Comparison of ENCODE assay signal across 23 cellular contexts in the genomic region with DNA sequence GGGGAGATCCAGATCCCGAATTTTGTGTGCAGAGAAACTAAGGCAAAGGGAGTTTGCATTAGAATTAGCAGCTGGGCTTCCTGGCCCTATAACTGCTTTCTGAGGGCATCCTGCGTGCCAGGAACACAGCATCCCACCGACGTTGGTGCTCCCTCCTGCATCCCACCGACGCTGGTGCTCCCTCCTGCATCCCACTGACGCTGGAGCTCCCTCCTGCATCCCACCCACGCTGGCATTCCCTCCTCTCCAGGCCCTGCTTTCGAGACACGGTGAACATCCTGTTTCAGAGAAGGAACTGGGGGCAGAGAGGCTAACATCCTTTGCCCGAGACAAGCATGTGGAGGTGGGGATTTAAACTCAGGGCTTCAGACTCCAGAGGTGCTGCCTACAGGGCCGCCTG. TPM values are rescaled to one million over a fixed set of nuclear protein-coding genes. Genes with fewer than 3 reads are reported as not detected.
DNase-seq lines count a peak whose midpoint lies in the region; ATAC-seq, FAIRE-seq and TF ChIP-seq lines count a peak whose summit lies in the region.
"Had no signal": no experiment of that assay in that cellular context is flagged by ENCODE, and none has a peak within 500 bp of the region (broad histone marks: within the 10 kb centered on the region; RNA-seq: fewer than 3 reads in every experiment).

No MANE protein-coding gene starts in this region.

- 79% methylated on average over 11 of the region's 12 CpGs for WGBS in HepG2 (ENCODE audit: low lambda C conversion rate)
- 68% methylated on average over 9 of the region's 12 CpGs for WGBS in right lobe of liver (ENCODE audit: insufficient coverage, low coverage, low lambda C conversion rate, missing lambda C conversion rate)

- DNase-seq in HepG2 (ENCODE audit: low spot score) (no peak), right lobe of liver (no peak), endothelial cell (ENCODE audit: low spot score) (no peak), type B pancreatic cell (ENCODE audit: extremely low spot score, unreplicated experiment) (no peak), occipital lobe (lab: John Stamatoyannopoulos, UW) (no peak)
- DNase-seq: C1 segment of cervical spinal cord; CD4-positive, CD25-positive, alpha-beta regulatory T cell; DMS153; DMS79; GDM1; GOT3; H9; IMR-90; KBM-7 had no signal

- no peaks in the 10 kb centered on the region; a peak in 1 of 5 replicates for H3K27me3 ChIP-seq in HepG2 (ENCODE audit: control insufficient read depth in 1 of 2, insufficient read depth in 2 of 2, low read length in 2 of 2)
- no peaks in the 10 kb centered on the region for H3K27me3 ChIP-seq in right lobe of liver

- H3K27ac ChIP-seq in HepG2 (ENCODE audit: extremely low read length, insufficient read depth, low read length), result no peak overlapping the region
- peak overlapping the region in 1 of 3 donors; percentile 68 for H3K27ac ChIP-seq in right lobe of liver
- H3K27ac ChIP-seq in VCaP, result peak overlapping the region; percentile 80
- H3K27ac ChIP-seq: HL-60 had no signal

- no peaks in the 10 kb centered on the region for H3K36me3 Mint-ChIP-seq in endothelial cell (ENCODE audit: low read depth, unreplicated experiment)
- no peaks in the 10 kb centered on the region for H3K36me3 Mint-ChIP-seq in type B pancreatic cell
- H3K36me3 Mint-ChIP-seq: CD4-positive, CD25-positive, alpha-beta regulatory T cell had no signal

- no peaks in the 10 kb centered on the region for H3K79me2 ChIP-seq in HepG2 (ENCODE audit: insufficient read depth, low read length)

- CTCF ChIA-PET in HepG2 (lab: Yijun Ruan, JAX; ENCODE audit: low intra/inter-chr PET ratio, low total read pairs), result no interaction called here

- TF ChIP-seq CTCF in HepG2 (CRISPR knock-in tag; IDR thresholded peaks at IDR 0.05) (no peak), right lobe of liver (IDR thresholded peaks at IDR 0.05) (no peak), VCaP (conservative IDR thresholded peaks at IDR 0.05) (no peak), endothelial cell (IDR thresholded peaks at IDR 0.05; ENCODE audit: unreplicated experiment) (no peak), type B pancreatic cell (conservative IDR thresholded peaks at IDR 0.05) (no peak)

- BruUV-seq in HepG2 (replicated peaks; lab: Mats Ljungman, UMichigan), result no TSS peak

- no peak overlapping the region for H3K4me3 ChIP-seq in HepG2 (replicated peaks in 1 of 3; ENCODE audit: insufficient read depth in 1 of 3, low read depth in 2 of 3, low read length in 3 of 3)
- no peak overlapping the region for H3K4me3 ChIP-seq in right lobe of liver

- peaks cover 7% of the 10 kb centered on the region for H3K4me1 Mint-ChIP-seq in endothelial cell (ENCODE audit: unreplicated experiment)
- H3K4me1 Mint-ChIP-seq in type B pancreatic cell (ENCODE audit: unreplicated experiment), result peaks cover 31% of the 10 kb centered on the region
- H3K4me1 Mint-ChIP-seq: CD4-positive, CD25-positive, alpha-beta regulatory T cell had no signal

- no peak for TF ChIP-seq POLR2A in HepG2 (IDR thresholded peaks at IDR 0.05; ENCODE audit: insufficient read depth in 1 of 2, low read depth in 2 of 2, low read length in 2 of 2)
- no peak for TF ChIP-seq POLR2A in right lobe of liver (IDR thresholded peaks at IDR 0.05)

- POLR2A ChIA-PET in HepG2 (lab: Yijun Ruan, JAX), result interaction anchor here (0.6 to 4.3 kb wide), 12 partner anchors 11 to 446 kb away, joined by 3 to 76 read pairs (median 5); no protein-coding TSS in a partner anchor

- no peak overlapping the region for H3K9ac ChIP-seq in HepG2 (ENCODE audit: insufficient read depth, low read depth, low read length)

- FAIRE-seq in HepG2 (lab: Jason Lieb, UNC), result no peak
- FAIRE-seq: GM12892, GM18507 had no signal

- peaks cover 47% of the 10 kb centered on the region for H3K4me1 ChIP-seq in HepG2 (ENCODE audit: insufficient read depth, low read length)
- H3K4me1 ChIP-seq in right lobe of liver, result peaks cover 0 to 39% (median 17%) of the 10 kb centered on the region in 4 donors

- no peaks in the 10 kb centered on the region for H3K9me3 ChIP-seq in HepG2 (ENCODE audit: low read length)
- H3K9me3 ChIP-seq in right lobe of liver, result no peaks in the 10 kb centered on the region

- H3K36me3 ChIP-seq in HepG2 (replicated peaks in 1 of 2; ENCODE audit: control insufficient read depth in 1 of 2, insufficient read depth in 2 of 2, low read length in 2 of 2), result no peaks in the 10 kb centered on the region
- no peaks in the 10 kb centered on the region for H3K36me3 ChIP-seq in right lobe of liver

- H3K27me3 Mint-ChIP-seq in endothelial cell (ENCODE audit: unreplicated experiment) (peaks cover 3% of the 10 kb centered on the region), type B pancreatic cell (peaks cover 32% of the 10 kb centered on the region)
- H3K27me3 Mint-ChIP-seq: CD4-positive, CD25-positive, alpha-beta regulatory T cell had no signal

- in situ Hi-C loops in HepG2 (cut with HindIII; ENCODE audit: extremely low pct_ligation_motif_present, low pct_unique_long_range_greater_than_20kb), result no loop called here

- H3K27ac Mint-ChIP-seq in endothelial cell (ENCODE audit: unreplicated experiment) (no peak overlapping the region), type B pancreatic cell (no peak overlapping the region)
- H3K27ac Mint-ChIP-seq: CD4-positive, CD25-positive, alpha-beta regulatory T cell; H9 had no signal

- no peak overlapping the region; the same call in 1 of the 2 replicates for H3K4me2 ChIP-seq in HepG2 (ENCODE audit: low read depth, low read length)

- H2AFZ ChIP-seq in HepG2 (ENCODE audit: low read length), result no peak overlapping the region

- TF ChIP-seq RAD21 in HepG2 (CRISPR knock-in tag; IDR thresholded peaks at IDR 0.05), result no peak

- ATAC-seq in HepG2 (no peak), right lobe of liver (no peak), HG02852 (IDR thresholded peaks at IDR 0.05; ENCODE audit: unreplicated experiment) (no peak), HG03139 (IDR thresholded peaks at IDR 0.05; ENCODE audit: unreplicated experiment) (no peak)

- no peaks in the 10 kb centered on the region for H3K9me3 Mint-ChIP-seq in endothelial cell (ENCODE audit: unreplicated experiment)
- H3K9me3 Mint-ChIP-seq in type B pancreatic cell, result no peaks in the 10 kb centered on the region
- H3K9me3 Mint-ChIP-seq: H9 had no signal

- no peaks in the 10 kb centered on the region for H4K20me1 ChIP-seq in HepG2 (ENCODE audit: insufficient read depth, low read length)

- no peak for TF ChIP-seq EP300 in HepG2 (IDR thresholded peaks at IDR 0.05; ENCODE audit: low read depth in 2 of 2, low read length in 2 of 2)
- TF ChIP-seq EP300 in HepG2 (CRISPR knock-in tag; IDR thresholded peaks at IDR 0.05; ENCODE audit: borderline replicate concordance), result no peak

- peak overlapping the region; percentile 51 for H3K4me3 Mint-ChIP-seq in endothelial cell (ENCODE audit: unreplicated experiment)
- H3K4me3 Mint-ChIP-seq in type B pancreatic cell, result peak overlapping the region; percentile 41
- H3K4me3 Mint-ChIP-seq: CD4-positive, CD25-positive, alpha-beta regulatory T cell; H9 had no signal

- intact Hi-C loops in HepG2 (cut with micrococcal nuclease; ENCODE audit: unreplicated experiment), result loop anchor here (2.0 kb wide), 2 partner anchors 48 to 74 kb away; no protein-coding TSS in a partner anchor
- intact Hi-C loops in right lobe of liver (cut with DNase I), result no loop called here

TF ChIP-seq in HepG2, 621 proteins besides CTCF, POLR2A, EP300 and RAD21:
- peak; percentile 86 for TF ChIP-seq ZNF263 (CRISPR knock-in tag; IDR thresholded peaks at IDR 0.05)
- TF ChIP-seq ZNF879 (CRISPR knock-in tag; IDR thresholded peaks at IDR 0.05), result no peak
- TF ChIP-seq ZNF558 (CRISPR knock-in tag; IDR thresholded peaks at IDR 0.05; ENCODE audit: borderline replicate concordance), result 0 out of 2 replicates have a peak, but pooled peaks have one; percentile 21
- TF ChIP-seq PRPF4 (IDR thresholded peaks at IDR 0.05; ENCODE audit: low read depth, low read length, poor library complexity, severe bottlenecking), result no peak
- TF ChIP-seq SMAD9 (CRISPR knock-in tag; IDR thresholded peaks at IDR 0.05), result 0 out of 2 replicates have a peak, but pooled peaks have one; percentile 79
- no peak for TF ChIP-seq ZNF776 (CRISPR knock-in tag; IDR thresholded peaks at IDR 0.05)

RNA-seq across cellular contexts. Expression of a gene that starts 44.4 kb away (rescaled TPM):
- total RNA-seq in HepG2 (2016; rRNA removed; fragmentation: Illumina TruSeq; extraction: Trizol) (not detected in 2 replicates), right lobe of liver (under 1 TPM in 5 of 6 experiments, not detected in 1; 0.29 to 0.99 (median 0.86) TPM), endothelial cell (ENCODE audit: unreplicated experiment) (0.23 TPM), type B pancreatic cell (ENCODE audit: low replicate concordance) (7.6 and 17.4 TPM in 2 replicates), occipital lobe (0.62 TPM)
- not detected in 2 replicates for total RNA-seq in HepG2 (2016; cell fraction: cytosol; rRNA removed; fragmentation: Illumina TruSeq; extraction: Trizol; ENCODE audit: low read depth)
- not detected in 2 replicates for total RNA-seq in HepG2 (2016; cell fraction: insoluble cytoplasmic fraction; rRNA removed; fragmentation: Illumina TruSeq; extraction: Trizol)
- not detected in 2 replicates for total RNA-seq in HepG2 (2016; cell fraction: membrane; rRNA removed; fragmentation: Illumina TruSeq; extraction: Trizol)
- total RNA-seq in HepG2 (2016; cell fraction: nucleus; rRNA removed; fragmentation: Illumina TruSeq; extraction: Trizol), result not detected in 2 replicates
- 0.10 and 0.15 TPM in 2 replicates for polyA plus RNA-seq in HepG2 (2011; rRNA removed)
- polyA plus RNA-seq in HepG2 (2011; cell fraction: cytosol; rRNA removed), result 0.12 and 0.23 TPM in 2 replicates
- polyA plus RNA-seq in HepG2 (2011; cell fraction: nucleus; rRNA removed), result 0.23 and 0.45 TPM in 2 replicates
- not detected in 2 replicates for polyA plus RNA-seq in HepG2 (2012)
- not detected in 2 replicates for polyA plus RNA-seq in HepG2 (2016; cell fraction: cytosol; fragmentation: Illumina TruSeq; extraction: Trizol; ENCODE audit: low read depth)
- polyA plus RNA-seq in HepG2 (2016; cell fraction: insoluble cytoplasmic fraction; fragmentation: Illumina TruSeq; extraction: Trizol; ENCODE audit: low read depth), result not detected in 2 replicates
- polyA plus RNA-seq in HepG2 (2016; cell fraction: membrane; fragmentation: Illumina TruSeq; extraction: Trizol; ENCODE audit: low read depth), result not detected in 2 replicates
- polyA plus RNA-seq in HepG2 (2016; cell fraction: nucleus; fragmentation: Illumina TruSeq; extraction: Trizol; ENCODE audit: insufficient read depth, low read depth), result not detected in 2 replicates
- polyA minus RNA-seq in HepG2 (2011; rRNA and poly(A)+ RNA removed; ENCODE audit: low replicate concordance), result 0.26 TPM in 1 of 2 replicates, not detected in the other
- 0.26 and 0.30 TPM in 2 replicates for polyA minus RNA-seq in HepG2 (2011; cell fraction: cytosol; rRNA and poly(A)+ RNA removed)
- polyA minus RNA-seq in HepG2 (2011; cell fraction: nucleus; rRNA and poly(A)+ RNA removed), result 0.25 TPM in 1 of 2 replicates, not detected in the other
- total RNA-seq: CD4-positive, CD25-positive, alpha-beta regulatory T cell; Daoy; HT1080; IMR-90 had no signal
- polyA plus RNA-seq: AG04450; CD4-positive, CD25-positive, alpha-beta regulatory T cell; IMR-90 had no signal
